In genomic region chr11:66344550-66345315, GRCh38 we compare ENCODE assay signal across 8 cellular contexts. TPM values are rescaled to one million over a fixed set of nuclear protein-coding genes. Genes with fewer than 3 reads are reported as not detected.
DNase-seq lines count a peak whose midpoint lies in the region; ATAC-seq and TF ChIP-seq lines count a peak whose summit lies in the region.

Gene BRMS1, minus strand, starts transcription at chr11:66345104. Its CDS starts 2,870 bp downstream, at chr11:66342234.

- H3K4me1 ChIP-seq in KMS-11 (ENCODE audit: low read depth, poor library complexity, severe bottlenecking): peaks cover 20% of the 10 kb centered on the region
- peaks cover 24% of the 10 kb centered on the region for H3K4me1 ChIP-seq in Panc1 (ENCODE audit: control insufficient read depth, insufficient read depth, low read length)
- peaks cover 37% of the 10 kb centered on the region for H3K4me1 ChIP-seq in muscle layer of colon (ENCODE audit: insufficient read depth, low read length)

- H3K4me2 ChIP-seq in KMS-11: peak within 1 kb of the TSS; percentile 98

- no peaks in the 10 kb centered on the region for H3K27me3 ChIP-seq in KMS-11 (ENCODE audit: insufficient read depth, low read depth)
- H3K27me3 ChIP-seq in Panc1 (ENCODE audit: control insufficient read depth, insufficient read depth, low read length): no peaks in the 10 kb centered on the region
- no peaks in the 10 kb centered on the region for H3K27me3 ChIP-seq in muscle layer of colon (ENCODE audit: control insufficient read depth in 1 of 2, insufficient read depth in 2 of 2, low read length in 2 of 2)

- POLR2A ChIA-PET in Panc1 (lab: Charles Lee): interaction anchor here (0.8 to 2.1 kb wide), 4 partner anchors 9 to 33 kb away, joined by 3 to 6 read pairs (median 6); partner anchors contain the start of gene RIN1

- peak; percentile 93 for DNase-seq in DMS153 treated with DMSO at 0.1 percent for 48 hours (lab: John Stamatoyannopoulos, UW; ENCODE audit: unreplicated experiment)
- peak; percentile 91 for DNase-seq in Panc1 (ENCODE audit: low read depth, low spot score)
- peak; percentile 94 for DNase-seq in activated T-cell treated with anti-CD3 and anti-CD28 coated beads, Interleukin-2, amount 50 U/mL, for 4 hours
- peak; percentile 92 to 93 for DNase-seq in stimulated activated CD8-positive, alpha-beta memory T cell treated with anti-CD3 and anti-CD28 coated beads, Interleukin-7, amount 100 ng/mL, for 1 hour (ENCODE audit: low read depth in 2 of 2)

- H3K4me3 ChIP-seq in KMS-11 (IDR thresholded peaks at IDR 0.05; ENCODE audit: insufficient read depth, low read depth, low read length): peak within 1 kb of the TSS; percentile 51
- peak within 1 kb of the TSS; percentile 91 to 98 for H3K4me3 ChIP-seq in Panc1 (ENCODE audit: low read depth in 2 of 2, low read length in 2 of 2)
- peak within 1 kb of the TSS; percentile 93 to 97 for H3K4me3 ChIP-seq in muscle layer of colon (ENCODE audit: low read depth in 1 of 2, low read length in 2 of 2)

- TF ChIP-seq CTCF in KMS-11 (conservative IDR thresholded peaks at IDR 0.05; ENCODE audit: low read depth, low read length) (no peak), Panc1 (IDR thresholded peaks at IDR 0.05) (no peak)

- H3K27ac ChIP-seq in KMS-11 (peak within 1 kb of the TSS; percentile 59), Panc1 (ENCODE audit: low read length) (peak within 1 kb of the TSS; percentile 94), muscle layer of colon (ENCODE audit: low read depth, low read length) (peak within 1 kb of the TSS; percentile 89)

- peak within 1 kb of the TSS; percentile 96 for H3K4me3 Mint-ChIP-seq in activated T-cell treated with anti-CD3 and anti-CD28 coated beads, Interleukin-2, amount 50 U/mL, for 4 hours

- in situ Hi-C loops in Panc1 (cut with HindIII; ENCODE audit: low pct_unique_long_range_greater_than_20kb, low sequenced_read_pairs): no loop called here

- intact Hi-C loops in Panc1 (cut with micrococcal nuclease; ENCODE audit: unreplicated experiment): no loop called here

- H3K79me2 ChIP-seq in KMS-11 (ENCODE audit: insufficient read depth, low read depth): peaks cover 18% of the 10 kb centered on the region; the same call in 1 of the 2 replicates

- peaks cover 24% of the 10 kb centered on the region for H3K36me3 Mint-ChIP-seq in activated T-cell treated with anti-CD3 and anti-CD28 coated beads, Interleukin-2, amount 50 U/mL, for 4 hours (ENCODE audit: insufficient read depth)

- ATAC-seq in GM21717 (IDR thresholded peaks at IDR 0.05; ENCODE audit: unreplicated experiment): peak; percentile 48
- peak; percentile 86 for ATAC-seq in Panc1
- peak; percentile 73 to 75 for ATAC-seq in activated T-cell treated with anti-CD3 and anti-CD28 coated beads, Interleukin-2, amount 50 U/mL, for 4 hours
- peak; percentile 85 for ATAC-seq in esophagus mucosa

- H3K9me3 Mint-ChIP-seq in activated T-cell treated with anti-CD3 and anti-CD28 coated beads, Interleukin-2, amount 50 U/mL, for 4 hours: no peaks in the 10 kb centered on the region

- H4K20me1 ChIP-seq in KMS-11 (ENCODE audit: insufficient read depth): no peaks in the 10 kb centered on the region

- H3K9ac ChIP-seq in KMS-11 (peak within 1 kb of the TSS; percentile 59), muscle layer of colon (ENCODE audit: low read length) (peak within 1 kb of the TSS; percentile 95)

- H2AFZ ChIP-seq in KMS-11 (ENCODE audit: low read depth): peak within 1 kb of the TSS; percentile 84

- H3K9me3 ChIP-seq in Panc1 (ENCODE audit: control insufficient read depth, insufficient read depth, low read depth, low read length) (no peaks in the 10 kb centered on the region), muscle layer of colon (ENCODE audit: low read length) (no peaks in the 10 kb centered on the region)

- peaks cover 42% of the 10 kb centered on the region for H3K4me1 Mint-ChIP-seq in activated T-cell treated with anti-CD3 and anti-CD28 coated beads, Interleukin-2, amount 50 U/mL, for 4 hours (ENCODE audit: low read depth)

- no peaks in the 10 kb centered on the region for H3K27me3 Mint-ChIP-seq in activated T-cell treated with anti-CD3 and anti-CD28 coated beads, Interleukin-2, amount 50 U/mL, for 4 hours (ENCODE audit: low read depth)

- CTCF ChIA-PET in Panc1 (lab: Charles Lee): interaction anchor here (0.6 kb wide), 2 partner anchors 11 to 32 kb away, joined by 3 to 5 read pairs; no protein-coding TSS in a partner anchor

- no TSS peak for BruUV-seq in Panc1 (replicated peaks; lab: Mats Ljungman, UMichigan)

- H3K36me3 ChIP-seq in KMS-11 (ENCODE audit: insufficient read depth) (no peaks in the 10 kb centered on the region; the same call in 1 of the 2 replicates), Panc1 (ENCODE audit: control insufficient read depth, insufficient read depth, low read length) (peaks cover 6% of the 10 kb centered on the region; the same call in 1 of the 2 replicates), muscle layer of colon (ENCODE audit: insufficient read depth, low read length) (peaks cover 22% of the 10 kb centered on the region)

RNA-seq across cellular contexts. Expression of gene BRMS1, which starts in this region (rescaled TPM):
- total RNA-seq in Panc1 (2021; ENCODE audit: unreplicated experiment) (80.5 TPM), esophagus mucosa (31.8 TPM)
- 89.0 TPM for polyA plus RNA-seq in Panc1 (2012; ENCODE audit: insufficient read length)
- 100 to 1,000 TPM in 1 of 3 donors, 10 to 100 TPM in 2; 91.1 to 105 (median 94.9) TPM for total RNA-seq in activated T-cell treated with anti-CD3 and anti-CD28 coated beads, Interleukin-2, amount 50 U/mL, for 4 hours

Comparison
In these comparisons a context has a peak if more than half of its experiments do, and no peak if none do; other contexts are left out.
1. Peak in every context shown above with its lines: DNase-seq, ATAC-seq, H3K4me3 ChIP-seq and H3K27ac ChIP-seq.